2 cellular contexts compared by ENCODE assay signal in the genomic region with DNA sequence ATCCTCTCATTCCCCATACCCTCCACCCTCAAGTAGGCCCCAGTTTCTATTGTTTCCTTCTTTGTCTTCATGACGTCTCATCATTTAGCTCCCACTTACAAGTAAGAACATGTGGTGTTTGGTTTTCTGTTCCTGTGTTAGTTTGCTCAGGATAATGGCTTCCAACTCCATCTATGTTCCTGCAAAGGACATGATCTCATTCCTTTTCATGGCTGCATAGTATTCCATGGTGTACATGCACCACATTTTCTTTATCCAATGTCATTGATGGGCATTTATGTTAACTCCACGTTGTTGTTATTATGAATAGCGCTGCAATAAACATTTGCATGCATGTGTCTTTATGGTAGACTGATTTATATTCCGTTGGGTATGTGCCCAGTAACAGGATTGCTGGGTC. TPM values are rescaled to one million over a fixed set of nuclear protein-coding genes. Genes with fewer than 3 reads are reported as not detected.
"Had no signal": no experiment of that assay in that cellular context is flagged by ENCODE, and none has a peak within 500 bp of the region (broad histone marks: within the 10 kb centered on the region; RNA-seq: fewer than 3 reads in every experiment).

No MANE protein-coding gene starts in this region.

RNA-seq across cellular contexts. Expression of a gene that starts 45.4 kb away (rescaled TPM):
- total RNA-seq: mononuclear cell had no signal
- polyA plus RNA-seq: naive thymus-derived CD4-positive, alpha-beta T cell had no signal
